In genomic region chr14:93994919-93995682, GRCh38 we compare ENCODE assay signal across 9 cellular contexts. TPM values are rescaled to one million over a fixed set of nuclear protein-coding genes. Genes with fewer than 3 reads are reported as not detected.
DNase-seq lines count a peak whose midpoint lies in the region; ATAC-seq lines count a peak whose summit lies in the region.
"Had no signal": no experiment of that assay in that cellular context is flagged by ENCODE, and none has a peak within 500 bp of the region (broad histone marks: within the 10 kb centered on the region; RNA-seq: fewer than 3 reads in every experiment).

No MANE protein-coding gene starts in this region.

- peak overlapping the region; percentile 3 for H3K27ac ChIP-seq in right cardiac atrium (ENCODE audit: low read length)
- H3K27ac ChIP-seq: PC-9 had no signal

- 51% methylated on average over 13 of the region's 13 CpGs for WGBS in right cardiac atrium

- H3K27ac Mint-ChIP-seq in activated T-helper 17 cell treated with anti-CD3 and anti-CD28 coated beads, Interleukin-2, amount 50 U/mL, for 72 hours: peak overlapping the region; percentile 68
- H3K27ac Mint-ChIP-seq in stimulated activated naive CD8-positive, alpha-beta T cell treated with anti-CD3 and anti-CD28 coated beads, Interleukin-15, Interleukin-2, amounts not matched to agents 100 ng/mL and 50 ng/mL, for 24 hours: peak overlapping the region; percentile 84

- peak; percentile 94 for ATAC-seq in activated T-helper 17 cell treated with anti-CD3 and anti-CD28 coated beads, Interleukin-2, amount 50 U/mL, for 72 hours (replicated peaks)
- ATAC-seq in right cardiac atrium: peak in 1 of 2 donors; percentile 84
- no peak for ATAC-seq in GM18511 (IDR thresholded peaks at IDR 0.05; ENCODE audit: unreplicated experiment)
- no peak for ATAC-seq in HG02973 (IDR thresholded peaks at IDR 0.05; ENCODE audit: unreplicated experiment)

- H3K27me3 ChIP-seq in right cardiac atrium (ENCODE audit: control insufficient read depth, insufficient read depth): no peaks in the 10 kb centered on the region

- no peak overlapping the region for H3K4me3 ChIP-seq in right cardiac atrium (ENCODE audit: low read length)
- H3K4me3 ChIP-seq: PC-9 had no signal

- no peaks in the 10 kb centered on the region for H3K36me3 Mint-ChIP-seq in activated T-helper 17 cell treated with anti-CD3 and anti-CD28 coated beads, Interleukin-2, amount 50 U/mL, for 72 hours (ENCODE audit: low read depth)
- no peaks in the 10 kb centered on the region for H3K36me3 Mint-ChIP-seq in stimulated activated naive CD8-positive, alpha-beta T cell treated with anti-CD3 and anti-CD28 coated beads, Interleukin-15, Interleukin-2, amounts not matched to agents 100 ng/mL and 50 ng/mL, for 24 hours (ENCODE audit: low read depth)

- H3K9me3 ChIP-seq in right cardiac atrium (ENCODE audit: control insufficient read depth, low read length): no peaks in the 10 kb centered on the region

- DNase-seq in SHP77 (lab: John Stamatoyannopoulos, UW) (peak; percentile 54 to 56), SHP77 treated with DMSO at 0.1 percent for 48 hours (lab: John Stamatoyannopoulos, UW) (no peak), right cardiac atrium (peak; percentile 51 to 75 (median 74)), T-helper 9 cell (no peak)

- peak overlapping the region; percentile 32 for H3K4me3 Mint-ChIP-seq in activated T-helper 17 cell treated with anti-CD3 and anti-CD28 coated beads, Interleukin-2, amount 50 U/mL, for 72 hours
- no peak overlapping the region for H3K4me3 Mint-ChIP-seq in stimulated activated naive CD8-positive, alpha-beta T cell treated with anti-CD3 and anti-CD28 coated beads, Interleukin-15, Interleukin-2, amounts not matched to agents 100 ng/mL and 50 ng/mL, for 24 hours

- intact Hi-C loops in right cardiac atrium (cut with DNase I): no loop called here

- H3K4me1 Mint-ChIP-seq in activated T-helper 17 cell treated with anti-CD3 and anti-CD28 coated beads, Interleukin-2, amount 50 U/mL, for 72 hours: peaks cover 4% of the 10 kb centered on the region
- peaks cover 60% of the 10 kb centered on the region for H3K4me1 Mint-ChIP-seq in stimulated activated naive CD8-positive, alpha-beta T cell treated with anti-CD3 and anti-CD28 coated beads, Interleukin-15, Interleukin-2, amounts not matched to agents 100 ng/mL and 50 ng/mL, for 24 hours (ENCODE audit: low read depth)

- H3K4me1 ChIP-seq in right cardiac atrium (ENCODE audit: control insufficient read depth, insufficient read depth, low read length): peaks cover 5% of the 10 kb centered on the region

- H3K27me3 Mint-ChIP-seq in activated T-helper 17 cell treated with anti-CD3 and anti-CD28 coated beads, Interleukin-2, amount 50 U/mL, for 72 hours: no peaks in the 10 kb centered on the region
- peaks cover 3% of the 10 kb centered on the region for H3K27me3 Mint-ChIP-seq in stimulated activated naive CD8-positive, alpha-beta T cell treated with anti-CD3 and anti-CD28 coated beads, Interleukin-15, Interleukin-2, amounts not matched to agents 100 ng/mL and 50 ng/mL, for 24 hours

- no peaks in the 10 kb centered on the region for H3K9me3 Mint-ChIP-seq in activated T-helper 17 cell treated with anti-CD3 and anti-CD28 coated beads, Interleukin-2, amount 50 U/mL, for 72 hours
- H3K9me3 Mint-ChIP-seq in stimulated activated naive CD8-positive, alpha-beta T cell treated with anti-CD3 and anti-CD28 coated beads, Interleukin-15, Interleukin-2, amounts not matched to agents 100 ng/mL and 50 ng/mL, for 24 hours: no peaks in the 10 kb centered on the region

RNA-seq across cellular contexts. Expression of gene CCDC197, which starts 2.0 kb away (rescaled TPM):
- under 1 TPM in 1 of 2 donors, not detected in 1; 0.37 TPM for total RNA-seq in activated T-helper 17 cell treated with anti-CD3 and anti-CD28 coated beads, Interleukin-2, amount 50 U/mL, for 72 hours
- total RNA-seq in right cardiac atrium: under 1 TPM in 2 of 4 donors, not detected in 2; 0.44 to 0.45 TPM
- polyA plus RNA-seq in right cardiac atrium: not detected
- total RNA-seq: PC-9 had no signal

RNA-seq across cellular contexts. Expression of gene ASB2, which starts 18.7 kb away (rescaled TPM):
- 10 to 100 TPM; 48.5 to 68.7 TPM for total RNA-seq in activated T-helper 17 cell treated with anti-CD3 and anti-CD28 coated beads, Interleukin-2, amount 50 U/mL, for 72 hours
- total RNA-seq in right cardiac atrium: 100 to 1,000 TPM; 115 to 141 (median 126) TPM
- 112 TPM for polyA plus RNA-seq in right cardiac atrium
- total RNA-seq: PC-9 had no signal

RNA-seq across cellular contexts. Expression of gene OTUB2, which starts 31.0 kb away (rescaled TPM):
- total RNA-seq in activated T-helper 17 cell treated with anti-CD3 and anti-CD28 coated beads, Interleukin-2, amount 50 U/mL, for 72 hours: 10 to 100 TPM in 1 of 2 donors, 1 to 10 TPM in 1; 6.3 to 11.0 TPM
- total RNA-seq in right cardiac atrium: under 1 TPM; 0.11 to 0.65 (median 0.39) TPM
- 0.18 TPM for polyA plus RNA-seq in right cardiac atrium

Comparison
In these comparisons a context has a peak if more than half of its experiments do, and no peak if none do; other contexts are left out.
1. DNase-seq: peak in SHP77 (2 of 2) and right cardiac atrium (3 of 3); none in SHP77 treated with DMSO at 0.1 percent for 48 hours (single experiment) and T-helper 9 cell (single experiment).
2. RNA of gene OTUB2, which starts 31.0 kb away (total RNA-seq): 6.3 to 11.0 TPM in activated T-helper 17 cell treated with anti-CD3 and anti-CD28 coated beads, Interleukin-2, amount 50 U/mL, for 72 hours; 0.11 to 0.65 TPM in right cardiac atrium; every median in the first group is over 4 times any median in the second.